25 cellular contexts compared by ENCODE assay signal in the genomic region with DNA sequence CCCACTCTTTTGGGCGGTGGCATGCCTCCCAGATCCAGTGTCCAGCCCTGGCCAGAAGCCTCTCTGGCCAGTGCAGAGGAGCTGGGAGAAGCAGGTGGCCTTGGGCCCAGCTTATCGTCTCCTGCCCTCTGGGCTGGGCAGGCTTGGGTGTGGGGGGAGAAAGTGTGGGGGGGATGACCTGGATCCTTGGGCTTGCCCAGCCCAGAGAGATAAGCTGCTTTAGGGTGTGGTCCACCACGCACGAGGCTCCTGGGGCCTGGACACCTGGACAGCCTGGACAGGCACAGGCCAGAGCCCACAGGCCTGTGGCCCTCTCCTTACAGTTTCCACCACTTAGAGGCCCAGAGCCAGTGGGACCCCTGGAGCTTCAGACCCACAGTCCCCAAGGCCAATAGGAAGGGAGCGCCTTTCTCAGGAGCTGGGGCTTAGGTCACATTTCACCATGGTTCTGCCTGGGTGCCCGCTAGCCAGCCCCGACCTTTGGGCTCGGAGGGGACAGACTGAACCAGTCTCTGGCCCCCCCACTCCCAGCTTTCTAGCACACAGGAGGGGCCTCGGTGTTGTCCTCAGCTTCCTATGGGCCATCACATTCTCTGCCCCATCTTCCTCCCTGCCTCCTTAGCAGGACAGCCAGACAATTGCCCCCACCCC. TPM values are rescaled to one million over a fixed set of nuclear protein-coding genes. Genes with fewer than 3 reads are reported as not detected.
"Had no signal": no experiment of that assay in that cellular context is flagged by ENCODE, and none has a peak within 500 bp of the region (broad histone marks: within the 10 kb centered on the region; RNA-seq: fewer than 3 reads in every experiment).

No MANE protein-coding gene starts in this region.

- H3K36me3 ChIP-seq: left ventricle myocardium inferior, tibial nerve, uterus had no signal

- H3K27ac ChIP-seq: body of pancreas, dorsolateral prefrontal cortex, left ventricle myocardium inferior, tibial nerve, uterus had no signal

- H3K4me3 ChIP-seq: body of pancreas, dorsolateral prefrontal cortex, left ventricle myocardium inferior, tibial nerve, uterus had no signal

- FAIRE-seq: colon had no signal

- ATAC-seq: body of pancreas had no signal

- DNase-seq: activated CD4-positive, alpha-beta T cell treated with anti-CD3 and anti-CD28 coated beads for 1 hour; activated naive CD8-positive, alpha-beta T cell treated with anti-CD3 and anti-CD28 coated beads, Interleukin-2, amount 10 ng/mL, durations not matched to agents 7 days and 5 days; activated T-cell treated with anti-CD3 and anti-CD28 coated beads for 4 hours; body of pancreas; caudate nucleus; dorsolateral prefrontal cortex; endodermal cell; foreskin melanocyte; head of caudate nucleus; left ventricle myocardium inferior; mammary epithelial cell; midbrain; retina; stimulated activated CD4-positive, alpha-beta T cell treated with anti-CD3 and anti-CD28 coated beads, Interleukin-12 subunit alpha, Interleukin-12 subunit beta, amount 100 ng/mL, for 4 hours; stimulated activated CD4-positive, alpha-beta T cell treated with anti-CD3 and anti-CD28 coated beads, Interleukin-1b, Interleukin-23, amount 100 ng/mL, for 48 hours; stimulated activated CD8-positive, alpha-beta memory T cell treated with anti-CD3 and anti-CD28 coated beads, Interleukin-4, amount 100 ng/mL, for 48 hours; stimulated activated naive CD4-positive, alpha-beta T cell treated with Interleukin-2 at 50 U/mL for 16 hours; substantia nigra; T-helper 1 cell; T-helper 9 cell; uterus had no signal

- H3K9me3 ChIP-seq: body of pancreas, left ventricle myocardium inferior, tibial nerve, uterus had no signal

RNA-seq across cellular contexts. Expression of gene ESPN, which starts 1.9 kb away (rescaled TPM):
- total RNA-seq: epithelial cell of proximal tubule, posterior vena cava had no signal

RNA-seq across cellular contexts. Expression of gene HES2, which starts 6.7 kb away (rescaled TPM):
- total RNA-seq: endodermal cell, left ventricle myocardium inferior, tibial nerve had no signal
